ENCODE assay signal across 1 cellular context in genomic region chr1:58774027-58774426, GRCh38.
TF ChIP-seq lines count a peak whose summit lies in the region.

No MANE protein-coding gene starts in this region.

TF ChIP-seq in endothelial cell of umbilical vein, 7 proteins besides CTCF, POLR2A, EP300 and RAD21:
- TF ChIP-seq FOS (IDR thresholded peaks at IDR 0.05; ENCODE audit: borderline replicate concordance, insufficient read depth, low read length): no peak
- TF ChIP-seq POLR2AphosphoS5 (IDR thresholded peaks at IDR 0.05; ENCODE audit: insufficient read depth, low read depth, low read length): no peak
- TF ChIP-seq GATA2 (IDR thresholded peaks at IDR 0.05; ENCODE audit: insufficient read depth, insufficient read length, low read depth, low read length): no peak
- no peak for TF ChIP-seq JUN (IDR thresholded peaks at IDR 0.05; ENCODE audit: borderline replicate concordance, insufficient read depth, insufficient read length, low read depth)
- no peak for TF ChIP-seq MYC (IDR thresholded peaks at IDR 0.05; ENCODE audit: low read depth, low read length)
- TF ChIP-seq, protein P1, sequence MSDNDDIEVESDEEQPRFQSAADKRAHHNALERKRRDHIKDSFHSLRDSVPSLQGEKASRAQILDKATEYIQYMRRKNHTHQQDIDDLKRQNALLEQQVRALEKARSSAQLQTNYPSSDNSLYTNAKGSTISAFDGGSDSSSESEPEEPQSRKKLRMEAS (IDR thresholded peaks at IDR 0.05; ENCODE audit: insufficient read depth, insufficient read length): no peak
- TF ChIP-seq EZH2 (IDR thresholded peaks at IDR 0.05; ENCODE audit: borderline replicate concordance, low read depth, low read length, severe bottlenecking): no peak
